27 cellular contexts compared by ENCODE assay signal in genomic region chr7:105978974-105979373, GRCh38.
"Had no signal": no experiment of that assay in that cellular context is flagged by ENCODE, and none has a peak within 500 bp of the region (broad histone marks: within the 10 kb centered on the region; RNA-seq: fewer than 3 reads in every experiment).

No MANE protein-coding gene starts in this region.

- H3K9ac ChIP-seq: neural progenitor cell, parathyroid adenoma had no signal

- ATAC-seq: naive thymus-derived CD4-positive, alpha-beta T cell; natural killer cell; psoas muscle; right cardiac atrium; sciatic nerve; stimulated activated memory B cell treated with anti-CD40 and anti-IgM and Interleukin-4, amounts not matched to agents 10 μg/mL and 1 μg/mL and 100 μg/mL, for 72 hours; stimulated activated naive CD8-positive, alpha-beta T cell treated with anti-CD3 and anti-CD28 coated beads, Interleukin-15, amount 100 ng/mL, for 72 hours; stimulated activated naive CD8-positive, alpha-beta T cell treated with anti-CD3 and anti-CD28 coated beads, Interleukin-15, Interleukin-2, amounts not matched to agents 100 U/mL and 50 U/mL, for 24 hours had no signal

- H2AFZ ChIP-seq: neural progenitor cell, parathyroid adenoma had no signal

- H3K4me3 ChIP-seq: neural progenitor cell, ovary, psoas muscle, skin epidermis, smooth muscle cell, spleen, tibial artery, transverse colon, upper lobe of left lung, vagina had no signal

- H3K36me3 ChIP-seq: neural progenitor cell, ovary, spleen, tibial artery, transverse colon, upper lobe of left lung, vagina had no signal

- FAIRE-seq: urothelium cell line had no signal

- H3K4me2 ChIP-seq: neural progenitor cell, smooth muscle cell had no signal

- H3K27ac ChIP-seq: neural progenitor cell, ovary, parathyroid adenoma, psoas muscle, skin epidermis, spleen, tibial artery, transverse colon, upper lobe of left lung, vagina had no signal

- DNase-seq: naive thymus-derived CD4-positive, alpha-beta T cell; natural killer cell; occipital lobe; ovary; posterior cingulate gyrus; psoas muscle; right cardiac atrium; spleen; stimulated activated CD4-positive, alpha-beta T cell treated with anti-CD3 and anti-CD28 coated beads, Interleukin-12 subunit alpha, Interleukin-12 subunit beta, amount 100 ng/mL, for 4 hours; stimulated activated CD4-positive, alpha-beta T cell treated with anti-CD3 and anti-CD28 coated beads, Interleukin-1b, Interleukin-23, amount 100 ng/mL, for 48 hours; stimulated activated CD4-positive, alpha-beta T cell treated with anti-CD3 and anti-CD28 coated beads, Interleukin-4, amount 100 ng/mL, for 1 hour; stimulated activated CD4-positive, alpha-beta T cell treated with anti-CD3 and anti-CD28 coated beads, Interleukin-4, amount 100 ng/mL, for 4 hours; stimulated activated CD8-positive, alpha-beta memory T cell treated with anti-CD3 and anti-CD28 coated beads, Interleukin-4, amount 100 ng/mL, for 48 hours; stimulated activated naive CD4-positive, alpha-beta T cell; stimulated activated naive CD8-positive, alpha-beta T cell treated with anti-CD3 and anti-CD28 coated beads, Interleukin-15, amount 100 ng/mL, for 72 hours; stimulated activated naive CD8-positive, alpha-beta T cell treated with anti-CD3 and anti-CD28 coated beads, Interleukin-15, Interleukin-2, amounts not matched to agents 100 U/mL and 50 U/mL, for 24 hours; tibial artery; transverse colon; upper lobe of left lung had no signal

- H3K79me2 ChIP-seq: parathyroid adenoma had no signal

- H3K4me1 ChIP-seq: parathyroid adenoma, psoas muscle, tibial artery, transverse colon, vagina had no signal

- H3K9me3 ChIP-seq: ovary, psoas muscle, spleen, tibial artery, transverse colon, upper lobe of left lung, vagina had no signal

- H3K27me3 ChIP-seq: neural progenitor cell, ovary, tibial artery, transverse colon, upper lobe of left lung, vagina had no signal
